8 cellular contexts compared by ENCODE assay signal in the genomic region with DNA sequence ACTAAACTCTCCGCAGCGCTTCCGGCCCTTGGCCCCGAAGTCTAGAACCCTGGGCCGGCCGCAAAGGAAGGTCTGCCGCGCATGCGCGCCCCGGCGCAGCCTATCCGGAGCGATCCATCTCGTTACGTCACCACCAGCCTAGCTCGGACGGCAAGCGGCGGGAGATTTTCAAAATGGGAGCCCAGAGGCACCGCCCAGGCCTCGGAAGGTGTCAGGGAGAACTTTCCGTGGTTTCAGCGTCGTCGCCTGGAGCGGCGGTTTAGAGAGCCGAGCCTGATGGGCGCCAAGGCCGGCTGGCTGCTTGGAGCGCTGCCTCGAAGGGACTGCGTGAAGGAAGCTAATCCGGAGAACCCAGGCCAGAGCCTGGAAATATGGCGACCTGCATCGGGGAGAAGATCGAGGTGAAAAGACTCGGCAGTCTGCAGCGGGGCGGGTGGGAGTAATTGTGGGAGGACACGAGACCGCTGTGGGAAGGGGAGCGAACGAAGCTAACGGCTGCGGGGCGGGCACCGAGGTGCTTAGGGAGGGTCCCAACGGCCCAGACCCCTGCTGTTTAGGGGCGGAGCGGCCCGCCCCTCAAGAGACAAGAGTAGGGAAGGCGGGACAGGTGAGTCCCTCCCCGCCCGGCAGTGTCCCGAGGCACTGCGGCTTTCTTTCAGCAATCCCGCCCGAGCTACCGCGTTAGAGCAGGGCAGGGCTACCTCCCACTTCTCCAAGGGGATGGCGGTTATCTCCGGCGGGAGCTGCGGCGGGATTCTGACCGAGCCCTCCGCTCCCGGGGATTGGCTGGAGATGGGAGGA. TPM values are rescaled to one million over a fixed set of nuclear protein-coding genes. Genes with fewer than 3 reads are reported as not detected.
DNase-seq lines count a peak whose midpoint lies in the region; ATAC-seq and TF ChIP-seq lines count a peak whose summit lies in the region.

A gene (plus strand): TSS at position 130 of the 801 bp plus-strand sequence. CDS start 242 bp downstream, at position 372.

- peak within 1 kb of the TSS; percentile 61 to 69; a peak in 3 of 4 replicates for H3K4me3 ChIP-seq in DND-41 (ENCODE audit: low read depth in 1 of 2, low read length in 2 of 2)
- peak within 1 kb of the TSS; percentile 59 to 94 (median 81) for H3K4me3 ChIP-seq in Peyer's patch
- H3K4me3 ChIP-seq in mucosa of stomach (ENCODE audit: low read length) = peak within 1 kb of the TSS; percentile 65

- peaks cover 38% of the 10 kb centered on the region for H3K36me3 ChIP-seq in DND-41 (ENCODE audit: insufficient read depth, low read length)
- H3K36me3 ChIP-seq in KOPT-K1 (ENCODE audit: insufficient read depth, low read length) = peaks cover 44% of the 10 kb centered on the region
- H3K36me3 ChIP-seq in Peyer's patch = no peaks in the 10 kb centered on the region
- H3K36me3 ChIP-seq in mucosa of stomach (ENCODE audit: control insufficient read depth, insufficient read depth, low read length) = no peaks in the 10 kb centered on the region

- TF ChIP-seq POLR2A in Peyer's patch (IDR thresholded peaks at IDR 0.05) = peak in 1 of 2 donors; percentile 1

- peaks cover 19% of the 10 kb centered on the region for H3K4me1 Mint-ChIP-seq in activated T-cell treated with anti-CD3 and anti-CD28 coated beads, Interleukin-2, amount 50 U/mL, for 4 hours (ENCODE audit: low read depth)

- H3K9me3 ChIP-seq in DND-41 (ENCODE audit: insufficient read depth, low read length, severe bottlenecking) (no peaks in the 10 kb centered on the region), KOPT-K1 (ENCODE audit: insufficient read depth, low read length, poor library complexity, severe bottlenecking) (no peaks in the 10 kb centered on the region), Peyer's patch (no peaks in the 10 kb centered on the region), mucosa of stomach (ENCODE audit: control insufficient read depth, low read length) (no peaks in the 10 kb centered on the region)

- H4K20me1 ChIP-seq in DND-41 (ENCODE audit: insufficient read depth, low read length) = peaks cover 2% of the 10 kb centered on the region; the same call in 1 of the 2 replicates

- H3K4me3 Mint-ChIP-seq in activated T-cell treated with anti-CD3 and anti-CD28 coated beads, Interleukin-2, amount 50 U/mL, for 4 hours = peak within 1 kb of the TSS; percentile 99

- DNase-seq in DND-41 = peak; percentile 98
- DNase-seq in Peyer's patch = peak; percentile 92 to 98 (median 96)
- DNase-seq in activated T-cell treated with anti-CD3 and anti-CD28 coated beads, Interleukin-2, amount 50 U/mL, for 4 hours = peak; percentile 91
- DNase-seq in stimulated activated CD8-positive, alpha-beta memory T cell treated with anti-CD3 and anti-CD28 coated beads, Interleukin-4, amount 100 ng/mL, for 48 hours = peak; percentile 96

- H3K9me3 Mint-ChIP-seq in activated T-cell treated with anti-CD3 and anti-CD28 coated beads, Interleukin-2, amount 50 U/mL, for 4 hours = no peaks in the 10 kb centered on the region

- peak within 1 kb of the TSS; percentile 71 for H3K4me2 ChIP-seq in DND-41 (ENCODE audit: insufficient read depth, low read length)

- ATAC-seq in DND-41 (ENCODE audit: insufficient read depth, low read depth) (peak; percentile 88), GM21825 (IDR thresholded peaks at IDR 0.05; ENCODE audit: unreplicated experiment) (peak; percentile 93), esophagus mucosa (peak; percentile 97)
- ATAC-seq in activated T-cell treated with anti-CD3 and anti-CD28 coated beads, Interleukin-2, amount 50 U/mL, for 4 hours = peak; percentile 95 to 97

- H3K27me3 ChIP-seq in DND-41 (ENCODE audit: insufficient read depth, low read length, poor library complexity) (no peaks in the 10 kb centered on the region), Peyer's patch (no peaks in the 10 kb centered on the region), mucosa of stomach (ENCODE audit: control insufficient read depth, insufficient read depth, low read length) (no peaks in the 10 kb centered on the region)

- H3K27ac ChIP-seq in DND-41 (ENCODE audit: low read length) (peak within 1 kb of the TSS; percentile 97), KOPT-K1 (ENCODE audit: low read depth, low read length, poor library complexity, severe bottlenecking) (peak within 1 kb of the TSS; percentile 97), Peyer's patch (peak within 1 kb of the TSS; percentile 76 to 90 (median 77))

- H3K27me3 Mint-ChIP-seq in activated T-cell treated with anti-CD3 and anti-CD28 coated beads, Interleukin-2, amount 50 U/mL, for 4 hours (ENCODE audit: low read depth) = no peaks in the 10 kb centered on the region

- peaks cover 61% of the 10 kb centered on the region for H3K4me1 ChIP-seq in DND-41 (ENCODE audit: insufficient read depth, low read length)
- H3K4me1 ChIP-seq in Peyer's patch = peaks cover 0 to 5% (median 0%) of the 10 kb centered on the region in 4 donors
- no peaks in the 10 kb centered on the region for H3K4me1 ChIP-seq in mucosa of stomach (ENCODE audit: control insufficient read depth, insufficient read depth, low read length)

- peak within 1 kb of the TSS; percentile 87 for H2AFZ ChIP-seq in DND-41 (ENCODE audit: low read depth, low read length)

- TF ChIP-seq CTCF in DND-41 (IDR thresholded peaks at IDR 0.05; ENCODE audit: borderline replicate concordance, extremely low read depth, low read length, poor library complexity, severe bottlenecking) (no peak), Peyer's patch (IDR thresholded peaks at IDR 0.05) (no peak)

- H3K79me2 ChIP-seq in DND-41 (ENCODE audit: insufficient read depth, low read length) = peaks cover 71% of the 10 kb centered on the region

- H3K36me3 Mint-ChIP-seq in activated T-cell treated with anti-CD3 and anti-CD28 coated beads, Interleukin-2, amount 50 U/mL, for 4 hours (ENCODE audit: insufficient read depth) = peaks cover 3% of the 10 kb centered on the region

- H3K9ac ChIP-seq in DND-41 (ENCODE audit: low read depth, low read length) = peak within 1 kb of the TSS; percentile 92
- H3K9ac ChIP-seq in mucosa of stomach (ENCODE audit: low read length) = peak within 1 kb of the TSS; percentile 88

RNA-seq across cellular contexts. Expression of the gene that starts here (rescaled TPM):
- total RNA-seq in Peyer's patch (1 to 10 TPM; 1.7 to 8.3 (median 3.7) TPM), esophagus mucosa (10.5 TPM)
- 10 to 100 TPM; 14.1 to 19.5 (median 16.6) TPM for total RNA-seq in activated T-cell treated with anti-CD3 and anti-CD28 coated beads, Interleukin-2, amount 50 U/mL, for 4 hours

Comparison
In these comparisons a context has a peak if more than half of its experiments do, and no peak if none do; other contexts are left out.
1. Peak in every context shown above with its lines: DNase-seq, ATAC-seq, H3K4me3 ChIP-seq and H3K27ac ChIP-seq.